In the genomic region with DNA sequence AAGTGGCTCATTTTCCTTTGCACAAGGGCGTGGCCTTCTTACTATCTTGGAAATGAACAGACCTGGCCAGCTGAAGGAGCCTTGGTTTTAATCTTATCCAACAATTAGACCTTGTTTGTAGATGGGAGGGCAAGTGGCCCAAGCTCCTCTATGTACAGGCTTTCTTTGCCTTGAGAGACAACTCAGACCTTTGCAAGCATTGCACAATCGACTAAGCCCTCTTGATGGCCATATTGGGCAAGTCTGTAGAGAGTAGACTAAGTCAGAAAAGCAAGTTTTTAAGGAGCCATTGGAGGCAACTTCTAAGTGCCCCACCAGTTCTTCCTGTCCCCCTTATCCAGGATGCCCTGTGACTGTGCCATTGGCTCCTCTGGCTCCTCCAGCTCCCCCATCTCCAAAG, we compare ENCODE assay signal across 20 cellular contexts. TPM values are rescaled to one million over a fixed set of nuclear protein-coding genes. Genes with fewer than 3 reads are reported as not detected.
DNase-seq lines count a peak whose midpoint lies in the region; ATAC-seq, FAIRE-seq and TF ChIP-seq lines count a peak whose summit lies in the region.
"Had no signal": no experiment of that assay in that cellular context is flagged by ENCODE, and none has a peak within 500 bp of the region (broad histone marks: within the 10 kb centered on the region; RNA-seq: fewer than 3 reads in every experiment).

No MANE protein-coding gene starts in this region.

- no peak overlapping the region for H2AK5ac ChIP-seq in trophoblast cell (ENCODE audit: low read length)

- no peak overlapping the region for H3K4ac ChIP-seq in trophoblast cell (ENCODE audit: low read depth, low read length)

- no peak overlapping the region for H3K14ac ChIP-seq in trophoblast cell (ENCODE audit: low read length)

- H3K36me3 ChIP-seq in HepG2 (replicated peaks in 1 of 2; ENCODE audit: control insufficient read depth in 1 of 2, insufficient read depth in 2 of 2, low read length in 2 of 2) (no peaks in the 10 kb centered on the region), right lobe of liver (no peaks in the 10 kb centered on the region), K562 (ENCODE audit: control insufficient read depth, insufficient read depth, low read length) (no peaks in the 10 kb centered on the region), trophoblast cell (ENCODE audit: control insufficient read depth in 1 of 2, insufficient read depth in 2 of 2, low read length in 2 of 2) (no peaks in the 10 kb centered on the region)
- H3K36me3 ChIP-seq: HAP-1 had no signal

- H3K9ac ChIP-seq in HepG2 (ENCODE audit: insufficient read depth, low read depth, low read length) (no peak overlapping the region), K562 (ENCODE audit: insufficient read depth in 1 of 2, low read depth in 2 of 2, low read length in 2 of 2) (no peak overlapping the region), trophoblast cell (ENCODE audit: low read length) (no peak overlapping the region)

- H3K4me1 ChIP-seq in HepG2 (ENCODE audit: insufficient read depth, low read length) (no peaks in the 10 kb centered on the region), right lobe of liver (no peaks in the 10 kb centered on the region), K562 (replicated peaks in 1 of 2; ENCODE audit: control insufficient read depth in 2 of 2, insufficient read depth in 2 of 2, low read length in 2 of 2) (peaks cover 0 to 3% of the 10 kb centered on the region in 2 experiments; a peak in 1 of 5 replicates), trophoblast cell (ENCODE audit: control insufficient read depth in 1 of 2, insufficient read depth in 2 of 2, low read length in 2 of 2) (peaks cover 8 to 14% of the 10 kb centered on the region in 2 experiments)
- H3K4me1 ChIP-seq: HAP-1 had no signal

- H3K4me3 ChIP-seq in HepG2 (replicated peaks in 1 of 3; ENCODE audit: insufficient read depth in 1 of 3, low read depth in 2 of 3, low read length in 3 of 3): no peak overlapping the region
- no peak overlapping the region for H3K4me3 ChIP-seq in right lobe of liver
- H3K4me3 ChIP-seq in K562: no peak overlapping the region
- no peak overlapping the region for H3K4me3 ChIP-seq in trophoblast cell (ENCODE audit: low read depth, low read length)
- no peak overlapping the region for H3K4me3 ChIP-seq in foreskin fibroblast (ENCODE audit: low read depth in 1 of 2, low read length in 2 of 2)
- H3K4me3 ChIP-seq: HAP-1 had no signal

- in situ Hi-C loops in HepG2 (cut with HindIII; ENCODE audit: extremely low pct_ligation_motif_present, low pct_unique_long_range_greater_than_20kb): no loop called here
- in situ Hi-C loops in K562 (cut with MboI): no loop called here

- CTCF ChIA-PET in HepG2 (lab: Yijun Ruan, JAX; ENCODE audit: low intra/inter-chr PET ratio, low total read pairs): no interaction called here
- CTCF ChIA-PET in K562 (lab: Yijun Ruan, JAX; ENCODE audit: low intra/inter-chr PET ratio): no interaction called here

- WGBS in HepG2 (ENCODE audit: low lambda C conversion rate): 0% methylated on average over 2 of the region's 2 CpGs
- WGBS in right lobe of liver (ENCODE audit: insufficient coverage, low coverage, low lambda C conversion rate, missing lambda C conversion rate): 67% methylated on average over 1 of the region's 2 CpGs
- 0% methylated on average over 2 of the region's 2 CpGs for WGBS in K562 (ENCODE audit: insufficient coverage, low coverage, missing lambda C conversion rate)
- WGBS in trophoblast cell (ENCODE audit: extremely low coverage, insufficient coverage, insufficient read length): no CpG with 5 or more reads among the region's 2 CpGs

- DNase-seq in HepG2 (ENCODE audit: low spot score) (no peak), right lobe of liver (no peak), MV-4-11 (lab: John Stamatoyannopoulos, UW) (peak; percentile 32), K562 (ENCODE audit: extremely low read depth in 1 of 4, low spot score in 3 of 4) (no peak), trophoblast cell (no peak), foreskin fibroblast (no peak), HuH-7 (ENCODE audit: low spot score) (no peak), left colon (no peak)
- DNase-seq: C1 segment of cervical spinal cord; Calu3; CD4-positive, alpha-beta memory T cell; COR-L47; DMS53; DND-41; GOT3; HFFc6 had no signal

- no peak overlapping the region for H3K4me2 ChIP-seq in HepG2 (ENCODE audit: low read depth, low read length)
- no peak overlapping the region for H3K4me2 ChIP-seq in K562 (ENCODE audit: insufficient read depth, low read length)
- H3K4me2 ChIP-seq in trophoblast cell (ENCODE audit: low read length): no peak overlapping the region

- H2AFZ ChIP-seq in HepG2 (ENCODE audit: low read length) (no peak overlapping the region), K562 (ENCODE audit: low read depth, low read length) (no peak overlapping the region), trophoblast cell (ENCODE audit: insufficient read depth, low read length, poor library complexity) (no peak overlapping the region)

- H4K12ac ChIP-seq in trophoblast cell (ENCODE audit: low read depth, low read length): no peak overlapping the region

- H2BK5ac ChIP-seq in trophoblast cell (ENCODE audit: low read depth, low read length, poor library complexity): no peak overlapping the region

- peak overlapping the region; percentile 80 for H4K91ac ChIP-seq in trophoblast cell (ENCODE audit: low read depth, low read length)

- POLR2A ChIA-PET in HepG2 (lab: Yijun Ruan, JAX) (no interaction called here), K562 (lab: Yijun Ruan, JAX) (no interaction called here)

- no TSS peak for BruUV-seq in HepG2 (replicated peaks; lab: Mats Ljungman, UMichigan)
- BruUV-seq in K562 (replicated peaks; lab: Mats Ljungman, UMichigan): no TSS peak

- H3K9me1 ChIP-seq in K562 (ENCODE audit: control insufficient read depth, insufficient read depth, low read length): no peaks in the 10 kb centered on the region

- H3K23ac ChIP-seq in trophoblast cell (ENCODE audit: low read length): no peak overlapping the region

- H4K20me1 ChIP-seq in HepG2 (ENCODE audit: insufficient read depth, low read length) (no peaks in the 10 kb centered on the region), K562 (replicated peaks; ENCODE audit: control insufficient read depth, insufficient read depth, low read length) (no peaks in the 10 kb centered on the region)

- peak overlapping the region; percentile 63 for H2BK12ac ChIP-seq in trophoblast cell (ENCODE audit: low read length)

- H2BK120ac ChIP-seq in trophoblast cell (ENCODE audit: insufficient read depth, low read length, poor library complexity): no peak overlapping the region

- H3K9me3 ChIP-seq in HepG2 (ENCODE audit: low read length): no peaks in the 10 kb centered on the region
- H3K9me3 ChIP-seq in right lobe of liver: no peaks in the 10 kb centered on the region
- H3K9me3 ChIP-seq in K562 (replicated peaks; ENCODE audit: control insufficient read depth, insufficient read depth, low read depth, low read length): no peaks in the 10 kb centered on the region
- peaks cover 3% of the 10 kb centered on the region for H3K9me3 ChIP-seq in trophoblast cell (ENCODE audit: insufficient read depth, low read depth, low read length)
- H3K9me3 ChIP-seq: HAP-1 had no signal

- H3K18ac ChIP-seq in trophoblast cell (ENCODE audit: low read length): no peak overlapping the region

- H3K27me3 ChIP-seq in HepG2 (ENCODE audit: control insufficient read depth in 1 of 2, insufficient read depth in 2 of 2, low read length in 2 of 2) (no peaks in the 10 kb centered on the region; a peak in 1 of 5 replicates), right lobe of liver (no peaks in the 10 kb centered on the region), K562 (ENCODE audit: control insufficient read depth in 2 of 2, insufficient read depth in 2 of 2, low read length in 2 of 2) (peaks cover 13 to 31% of the 10 kb centered on the region in 2 experiments), trophoblast cell (ENCODE audit: insufficient read depth, low read length) (no peaks in the 10 kb centered on the region)

- TF ChIP-seq POLR2A in HepG2 (IDR thresholded peaks at IDR 0.05; ENCODE audit: insufficient read depth in 1 of 2, low read depth in 2 of 2, low read length in 2 of 2) (no peak), right lobe of liver (IDR thresholded peaks at IDR 0.05) (no peak), K562 (conservative IDR thresholded peaks at IDR 0.05) (no peak)

- intact Hi-C loops in HepG2 (cut with micrococcal nuclease; ENCODE audit: unreplicated experiment) (no loop called here), right lobe of liver (cut with DNase I) (no loop called here), K562 (cut with micrococcal nuclease) (no loop called here), left colon (cut with DNase I, micrococcal nuclease) (no loop called here)

- FAIRE-seq in HepG2 (lab: Jason Lieb, UNC) (no peak), K562 (lab: Jason Lieb, UNC) (no peak)
- FAIRE-seq: G401.6, GM12892, H54 had no signal

- no peak overlapping the region for H3K27ac ChIP-seq in HepG2 (ENCODE audit: extremely low read length, insufficient read depth, low read length)
- H3K27ac ChIP-seq in right lobe of liver: no peak overlapping the region
- no peak overlapping the region for H3K27ac ChIP-seq in K562 (ENCODE audit: extremely low read depth, low read depth, low read length)
- no peak overlapping the region for H3K27ac ChIP-seq in trophoblast cell (ENCODE audit: low read depth, low read length)

- TF ChIP-seq RAD21 in HepG2 (CRISPR knock-in tag; IDR thresholded peaks at IDR 0.05) (no peak), K562 (CRISPR knock-in tag; conservative IDR thresholded peaks at IDR 0.05 in 1 of 2, IDR thresholded peaks at IDR 0.05 in 1 of 2) (no peak)

- H3K79me2 ChIP-seq in HepG2 (ENCODE audit: insufficient read depth, low read length): no peaks in the 10 kb centered on the region
- no peaks in the 10 kb centered on the region for H3K79me2 ChIP-seq in K562 (ENCODE audit: control insufficient read depth, insufficient read depth, low read length)
- no peaks in the 10 kb centered on the region for H3K79me2 ChIP-seq in trophoblast cell (ENCODE audit: control insufficient read depth, insufficient read depth, low read length, poor library complexity)

- ATAC-seq in HepG2 (no peak), right lobe of liver (no peak), K562 (no peak), left colon (no peak)

- TF ChIP-seq CTCF in HepG2 (CRISPR knock-in tag; IDR thresholded peaks at IDR 0.05) (no peak), right lobe of liver (IDR thresholded peaks at IDR 0.05) (no peak), K562 (IDR thresholded peaks at IDR 0.05 in 2 of 3, conservative IDR thresholded peaks at IDR 0.05 in 1 of 3; ENCODE audit: insufficient read depth in 2 of 3, low read depth in 1 of 3, low read length in 3 of 3) (no peak), foreskin fibroblast (IDR thresholded peaks at IDR 0.05; ENCODE audit: low read depth, low read length) (no peak)

- no peak for TF ChIP-seq EP300 in HepG2 (IDR thresholded peaks at IDR 0.05; ENCODE audit: low read depth in 2 of 2, low read length in 2 of 2)
- no peak for TF ChIP-seq EP300 in HepG2 (CRISPR knock-in tag; IDR thresholded peaks at IDR 0.05; ENCODE audit: borderline replicate concordance)
- TF ChIP-seq EP300 in K562 (IDR thresholded peaks at IDR 0.05; ENCODE audit: low read length): no peak

- H4K8ac ChIP-seq in trophoblast cell (ENCODE audit: low read depth, low read length): no peak overlapping the region

- peaks cover 4% of the 10 kb centered on the region for H3K79me1 ChIP-seq in trophoblast cell (ENCODE audit: low read length)

RNA-seq across cellular contexts. Expression of gene NAF1, which starts 7.0 kb away (rescaled TPM):
- total RNA-seq in HepG2 (2016; rRNA removed; fragmentation: Illumina TruSeq; extraction: Trizol) (6.8 and 9.0 TPM in 2 replicates), right lobe of liver (1 to 10 TPM; 5.3 to 8.5 (median 8.1) TPM), K562 (2014; rRNA removed) (25.8 and 31.6 TPM in 2 replicates), K562 (2014; rRNA removed; fragmentation: Illumina TruSeq; extraction: Trizol) (16.5 and 17.0 TPM in 2 replicates), K562 (2015; rRNA removed; fragmentation: Illumina TruSeq; extraction: Trizol) (17.0 and 19.6 TPM in 2 replicates), K562 (2021) (39.2 and 40.6 TPM in 2 replicates), left colon (10 to 100 TPM; 13.5 to 15.3 TPM)
- total RNA-seq in HepG2 (2016; cell fraction: cytosol; rRNA removed; fragmentation: Illumina TruSeq; extraction: Trizol; ENCODE audit: low read depth): 1.3 TPM in 2 replicates
- total RNA-seq in HepG2 (2016; cell fraction: insoluble cytoplasmic fraction; rRNA removed; fragmentation: Illumina TruSeq; extraction: Trizol): 6.1 and 9.2 TPM in 2 replicates
- 3.6 TPM in 2 replicates for total RNA-seq in HepG2 (2016; cell fraction: membrane; rRNA removed; fragmentation: Illumina TruSeq; extraction: Trizol)
- 19.1 TPM in 2 replicates for total RNA-seq in HepG2 (2016; cell fraction: nucleus; rRNA removed; fragmentation: Illumina TruSeq; extraction: Trizol)
- polyA plus RNA-seq in HepG2 (2011; rRNA removed) (3.8 and 5.2 TPM in 2 replicates), K562 (2011; rRNA removed) (15.0 and 15.7 TPM in 2 replicates), K562 (2014; fragmentation: Illumina TruSeq; extraction: Trizol) (20.8 and 22.0 TPM in 2 replicates), K562 (2014; fragmentation: Nextera tagmentation; extraction: Ambion mirVana) (1 to 10 TPM; 2.4 to 2.7 TPM), K562 (2014; rRNA removed) (21.6 TPM in 2 replicates)
- 1.8 and 2.1 TPM in 2 replicates for polyA plus RNA-seq in HepG2 (2011; cell fraction: cytosol; rRNA removed)
- polyA plus RNA-seq in HepG2 (2011; cell fraction: nucleus; rRNA removed): 4.2 TPM in 2 replicates
- polyA plus RNA-seq in HepG2 (2012): 8.2 and 9.7 TPM in 2 replicates
- polyA plus RNA-seq in HepG2 (2016; cell fraction: cytosol; fragmentation: Illumina TruSeq; extraction: Trizol; ENCODE audit: low read depth): 1.5 TPM in 2 replicates
- 13.6 and 13.8 TPM in 2 replicates for polyA plus RNA-seq in HepG2 (2016; cell fraction: insoluble cytoplasmic fraction; fragmentation: Illumina TruSeq; extraction: Trizol; ENCODE audit: low read depth)
- polyA plus RNA-seq in HepG2 (2016; cell fraction: membrane; fragmentation: Illumina TruSeq; extraction: Trizol; ENCODE audit: low read depth): 3.2 and 3.3 TPM in 2 replicates
- polyA plus RNA-seq in HepG2 (2016; cell fraction: nucleus; fragmentation: Illumina TruSeq; extraction: Trizol; ENCODE audit: insufficient read depth, low read depth): 19.5 and 19.7 TPM in 2 replicates
- 4.6 and 6.3 TPM in 2 replicates for polyA minus RNA-seq in HepG2 (2011; rRNA and poly(A)+ RNA removed; ENCODE audit: low replicate concordance)
- 4.7 and 5.7 TPM in 2 replicates for polyA minus RNA-seq in HepG2 (2011; cell fraction: cytosol; rRNA and poly(A)+ RNA removed)
- 40.2 and 44.8 TPM in 2 replicates for polyA minus RNA-seq in HepG2 (2011; cell fraction: nucleus; rRNA and poly(A)+ RNA removed)
- 32.4 and 67.7 TPM in 2 replicates for total RNA-seq in K562 (2011; cell fraction: chromatin; rRNA removed; ENCODE audit: low replicate concordance)
- total RNA-seq in K562 (2011; cell fraction: nucleolus; rRNA removed): 23.3 and 24.5 TPM in 2 replicates
- 37.0 and 77.9 TPM in 2 replicates for total RNA-seq in K562 (2011; cell fraction: nucleoplasm; rRNA removed)
- 6.1 and 8.6 TPM in 2 replicates for polyA plus RNA-seq in K562 (2011; cell fraction: cytosol; rRNA removed)
- polyA plus RNA-seq in K562 (2011; cell fraction: nucleus; rRNA removed): 13.6 and 14.4 TPM in 2 replicates
- polyA plus RNA-seq in K562 (2012): 13.4 and 17.8 TPM in 2 replicates
- polyA minus RNA-seq in K562 (2011; rRNA and poly(A)+ RNA removed): 22.9 and 23.0 TPM in 2 replicates
- polyA minus RNA-seq in K562 (2011; cell fraction: cytosol; rRNA and poly(A)+ RNA removed): 15.8 and 17.5 TPM in 2 replicates
- polyA minus RNA-seq in K562 (2011; cell fraction: nucleus; rRNA and poly(A)+ RNA removed): 51.2 and 60.5 TPM in 2 replicates
- polyA plus RNA-seq in trophoblast cell (2013): 10.8 and 11.7 TPM in 2 replicates

Comparison
In these comparisons a context has a peak if more than half of its experiments do, and no peak if none do; other contexts are left out.
1. Of the 241 proteins assayed by ChIP-seq in both HepG2 and K562: peak only in HepG2: none; only in K562: none; in both: CEBPB; in neither: 239; mixed calls (peak in some experiments, not most) for 1.